In genomic region chr9:12776775-12777055, GRCh38 we compare ENCODE assay signal across 8 cellular contexts. TPM values are rescaled to one million over a fixed set of nuclear protein-coding genes. Genes with fewer than 3 reads are reported as not detected.
DNase-seq lines count a peak whose midpoint lies in the region; ATAC-seq and TF ChIP-seq lines count a peak whose summit lies in the region.

No MANE protein-coding gene starts in this region.

- H4K20me1 ChIP-seq in GM23338 (replicated peaks; ENCODE audit: insufficient read depth) (no peaks in the 10 kb centered on the region), hepatocyte (ENCODE audit: insufficient read depth, poor library complexity, severe bottlenecking) (no peaks in the 10 kb centered on the region)

- in situ Hi-C loops in gastrocnemius medialis (cut with MboI; ENCODE audit: low sequenced_read_pairs in 4 of 4): no loop called here

- H3F3A ChIP-seq in GM23338 (replicated peaks; ENCODE audit: low read depth): no peaks in the 10 kb centered on the region

- DNase-seq in GM23338 (ENCODE audit: low spot score) (no peak), amniotic epithelial cell (ENCODE audit: low read depth) (peak; percentile 86), hepatocyte (ENCODE audit: low spot score) (peak; percentile 19), gastrocnemius medialis (no peak), kidney tubule cell (ENCODE audit: low spot score) (no peak), GOT3 (lab: John Stamatoyannopoulos, UW) (no peak)

- peaks cover 2% of the 10 kb centered on the region; the same call in 1 of the 3 replicates for H3K4me1 Mint-ChIP-seq in GM23338

- H3K9me3 ChIP-seq in hepatocyte (ENCODE audit: low read depth) (no peaks in the 10 kb centered on the region), gastrocnemius medialis (no peaks in the 10 kb centered on the region)

- peaks cover 20% of the 10 kb centered on the region for H3K27me3 Mint-ChIP-seq in GM23338 (ENCODE audit: insufficient read depth, low read depth, poor library complexity)

- H3K9me3 Mint-ChIP-seq in GM23338: no peaks in the 10 kb centered on the region

- H3K27ac Mint-ChIP-seq in GM23338: no peak overlapping the region

- 0 out of 2 replicates have a peak, but pooled peaks cover 3% of the 10 kb centered on the region for H3K4me1 ChIP-seq in GM23338 (ENCODE audit: insufficient read depth)
- no peaks in the 10 kb centered on the region for H3K4me1 ChIP-seq in hepatocyte (ENCODE audit: insufficient read depth)
- H3K4me1 ChIP-seq in gastrocnemius medialis: peaks cover 5 to 8% of the 10 kb centered on the region in 2 donors

- H3K27ac ChIP-seq in GM23338 (ENCODE audit: low read depth) (no peak overlapping the region), hepatocyte (peak overlapping the region; percentile 99), gastrocnemius medialis (peak overlapping the region; percentile 71 to 83 (median 78))

- intact Hi-C loops in gastrocnemius medialis (cut with DNase I; ENCODE audit: low total_unique reads): loop anchor here (10.0 kb wide), 1 partner anchor 98 kb away; no protein-coding TSS in a partner anchor

- H3K36me3 ChIP-seq in GM23338 (ENCODE audit: insufficient read depth): no peaks in the 10 kb centered on the region
- no peaks in the 10 kb centered on the region for H3K36me3 ChIP-seq in hepatocyte (replicated peaks; ENCODE audit: insufficient read depth, low read depth)
- H3K36me3 ChIP-seq in gastrocnemius medialis: no peaks in the 10 kb centered on the region

- H2AFZ ChIP-seq in GM23338: peak overlapping the region; percentile 19
- H2AFZ ChIP-seq in hepatocyte: peak overlapping the region; percentile 48

- H3K9me2 ChIP-seq in GM23338 (ENCODE audit: insufficient read depth): no peaks in the 10 kb centered on the region
- H3K9me2 ChIP-seq in hepatocyte (replicated peaks; ENCODE audit: insufficient read depth): no peaks in the 10 kb centered on the region

- TF ChIP-seq CTCF in GM23338 (conservative IDR thresholded peaks at IDR 0.05; ENCODE audit: low read depth in 2 of 2) (no peak), hepatocyte (IDR thresholded peaks at IDR 0.05; ENCODE audit: poor library complexity) (no peak), gastrocnemius medialis (IDR thresholded peaks at IDR 0.05 in 4 of 5, conservative IDR thresholded peaks at IDR 0.05 in 1 of 5) (no peak)

- no peaks in the 10 kb centered on the region for H3K36me3 Mint-ChIP-seq in GM23338 (ENCODE audit: low read depth)

- 5% methylated on average over 3 of the region's 3 CpGs for WGBS in hepatocyte (ENCODE audit: low lambda C conversion rate, missing lambda C conversion rate)

- TF ChIP-seq POLR2A in gastrocnemius medialis (IDR thresholded peaks at IDR 0.05): no peak

- no peak for ATAC-seq in GM23338
- no peak for ATAC-seq in gastrocnemius medialis
- no peak for ATAC-seq in GM21528 (IDR thresholded peaks at IDR 0.05; ENCODE audit: low FRiP score, unreplicated experiment)
- ATAC-seq in GM21423 (IDR thresholded peaks at IDR 0.05; ENCODE audit: unreplicated experiment): no peak

- H3K27me3 ChIP-seq in GM23338 (ENCODE audit: insufficient read depth): peaks cover 23% of the 10 kb centered on the region
- H3K27me3 ChIP-seq in hepatocyte: no peaks in the 10 kb centered on the region
- H3K27me3 ChIP-seq in gastrocnemius medialis: no peaks in the 10 kb centered on the region

- H3K4me3 Mint-ChIP-seq in GM23338: peak overlapping the region; percentile 95

- no peaks in the 10 kb centered on the region for H3K79me2 ChIP-seq in GM23338 (replicated peaks; ENCODE audit: insufficient read depth)
- peaks cover 53% of the 10 kb centered on the region for H3K79me2 ChIP-seq in hepatocyte

- H3K4me3 ChIP-seq in GM23338: peak overlapping the region; percentile 87
- H3K4me3 ChIP-seq in hepatocyte: peak overlapping the region; percentile 87
- peak overlapping the region; percentile 67 to 85 (median 76) for H3K4me3 ChIP-seq in gastrocnemius medialis

- H3K4me2 ChIP-seq in GM23338: peak overlapping the region; percentile 89
- peak overlapping the region; percentile 76 for H3K4me2 ChIP-seq in hepatocyte

TF ChIP-seq in GM23338, 12 proteins besides CTCF, POLR2A, EP300 and RAD21 (continues in another document):
- TF ChIP-seq JUNB (IDR thresholded peaks at IDR 0.05; ENCODE audit: unreplicated experiment): no peak
- no peak for TF ChIP-seq ZNF331 (CRISPR knock-in tag; IDR thresholded peaks at IDR 0.05; ENCODE audit: low read depth)
- no peak for TF ChIP-seq ETS1 (IDR thresholded peaks at IDR 0.05)
- no peak for TF ChIP-seq EZH2 (IDR thresholded peaks at IDR 0.05; ENCODE audit: low read depth, unreplicated experiment)
- TF ChIP-seq POLR2AphosphoS5 (IDR thresholded peaks at IDR 0.05; ENCODE audit: low read depth): no peak
- TF ChIP-seq, protein P1, sequence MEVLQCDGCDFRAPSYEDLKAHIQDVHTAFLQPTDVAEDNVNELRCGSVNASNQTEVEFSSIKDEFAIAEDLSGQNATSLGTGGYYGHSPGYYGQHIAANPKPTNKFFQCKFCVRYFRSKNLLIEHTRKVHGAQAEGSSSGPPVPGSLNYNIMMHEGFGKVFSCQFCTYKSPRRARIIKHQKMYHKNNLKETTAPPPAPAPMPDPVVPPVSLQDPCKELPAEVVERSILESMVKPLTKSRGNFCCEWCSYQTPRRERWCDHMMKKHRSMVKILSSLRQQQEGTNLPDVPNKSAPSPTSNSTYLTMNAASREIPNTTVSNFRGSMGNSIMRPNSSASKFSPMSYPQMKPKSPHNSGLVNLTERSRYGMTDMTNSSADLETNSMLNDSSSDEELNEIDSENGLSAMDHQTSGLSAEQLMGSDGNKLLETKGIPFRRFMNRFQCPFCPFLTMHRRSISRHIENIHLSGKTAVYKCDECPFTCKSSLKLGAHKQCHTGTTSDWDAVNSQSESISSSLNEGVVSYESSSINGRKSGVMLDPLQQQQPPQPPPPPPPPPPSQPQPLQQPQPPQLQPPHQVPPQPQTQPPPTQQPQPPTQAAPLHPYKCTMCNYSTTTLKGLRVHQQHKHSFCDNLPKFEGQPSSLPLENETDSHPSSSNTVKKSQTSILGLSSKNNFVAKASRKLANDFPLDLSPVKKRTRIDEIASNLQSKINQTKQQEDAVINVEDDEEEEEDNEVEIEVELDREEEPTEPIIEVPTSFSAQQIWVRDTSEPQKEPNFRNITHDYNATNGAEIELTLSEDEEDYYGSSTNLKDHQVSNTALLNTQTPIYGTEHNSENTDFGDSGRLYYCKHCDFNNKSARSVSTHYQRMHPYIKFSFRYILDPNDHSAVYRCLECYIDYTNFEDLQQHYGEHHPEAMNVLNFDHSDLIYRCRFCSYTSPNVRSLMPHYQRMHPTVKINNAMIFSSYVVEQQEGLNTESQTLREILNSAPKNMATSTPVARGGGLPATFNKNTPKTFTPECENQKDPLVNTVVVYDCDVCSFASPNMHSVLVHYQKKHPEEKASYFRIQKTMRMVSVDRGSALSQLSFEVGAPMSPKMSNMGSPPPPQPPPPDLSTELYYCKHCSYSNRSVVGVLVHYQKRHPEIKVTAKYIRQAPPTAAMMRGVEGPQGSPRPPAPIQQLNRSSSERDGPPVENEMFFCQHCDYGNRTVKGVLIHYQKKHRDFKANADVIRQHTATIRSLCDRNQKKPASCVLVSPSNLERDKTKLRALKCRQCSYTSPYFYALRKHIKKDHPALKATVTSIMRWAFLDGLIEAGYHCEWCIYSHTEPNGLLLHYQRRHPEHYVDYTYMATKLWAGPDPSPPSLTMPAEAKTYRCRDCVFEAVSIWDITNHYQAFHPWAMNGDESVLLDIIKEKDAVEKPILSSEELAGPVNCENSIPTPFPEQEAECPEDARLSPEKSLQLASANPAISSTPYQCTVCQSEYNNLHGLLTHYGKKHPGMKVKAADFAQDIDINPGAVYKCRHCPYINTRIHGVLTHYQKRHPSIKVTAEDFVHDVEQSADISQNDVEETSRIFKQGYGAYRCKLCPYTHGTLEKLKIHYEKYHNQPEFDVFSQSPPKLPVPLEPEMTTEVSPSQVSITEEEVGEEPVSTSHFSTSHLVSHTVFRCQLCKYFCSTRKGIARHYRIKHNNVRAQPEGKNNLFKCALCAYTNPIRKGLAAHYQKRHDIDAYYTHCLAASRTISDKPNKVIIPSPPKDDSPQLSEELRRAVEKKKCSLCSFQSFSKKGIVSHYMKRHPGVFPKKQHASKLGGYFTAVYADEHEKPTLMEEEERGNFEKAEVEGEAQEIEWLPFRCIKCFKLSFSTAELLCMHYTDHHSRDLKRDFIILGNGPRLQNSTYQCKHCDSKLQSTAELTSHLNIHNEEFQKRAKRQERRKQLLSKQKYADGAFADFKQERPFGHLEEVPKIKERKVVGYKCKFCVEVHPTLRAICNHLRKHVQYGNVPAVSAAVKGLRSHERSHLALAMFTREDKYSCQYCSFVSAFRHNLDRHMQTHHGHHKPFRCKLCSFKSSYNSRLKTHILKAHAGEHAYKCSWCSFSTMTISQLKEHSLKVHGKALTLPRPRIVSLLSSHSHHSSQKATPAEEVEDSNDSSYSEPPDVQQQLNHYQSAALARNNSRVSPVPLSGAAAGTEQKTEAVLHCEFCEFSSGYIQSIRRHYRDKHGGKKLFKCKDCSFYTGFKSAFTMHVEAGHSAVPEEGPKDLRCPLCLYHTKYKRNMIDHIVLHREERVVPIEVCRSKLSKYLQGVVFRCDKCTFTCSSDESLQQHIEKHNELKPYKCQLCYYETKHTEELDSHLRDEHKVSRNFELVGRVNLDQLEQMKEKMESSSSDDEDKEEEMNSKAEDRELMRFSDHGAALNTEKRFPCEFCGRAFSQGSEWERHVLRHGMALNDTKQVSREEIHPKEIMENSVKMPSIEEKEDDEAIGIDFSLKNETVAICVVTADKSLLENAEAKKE (CRISPR knock-in tag; IDR thresholded peaks at IDR 0.05): no peak
- no peak for TF ChIP-seq CREB1 (CRISPR knock-in tag; IDR thresholded peaks at IDR 0.05; ENCODE audit: low read depth)
- no peak for TF ChIP-seq EZH2phosphoT487 (IDR thresholded peaks at IDR 0.05; ENCODE audit: unreplicated experiment)
- no peak for TF ChIP-seq STAT1 (IDR thresholded peaks at IDR 0.05; ENCODE audit: unreplicated experiment)
- TF ChIP-seq NANOG (IDR thresholded peaks at IDR 0.05; ENCODE audit: borderline replicate concordance): no peak
- no peak for TF ChIP-seq ZNF114 (CRISPR knock-in tag; IDR thresholded peaks at IDR 0.05)

RNA-seq across cellular contexts. Expression of gene LURAP1L, which starts 1.9 kb away (rescaled TPM):
- 0.74 and 1.2 TPM in 2 replicates for total RNA-seq in GM23338 (2014; rRNA removed; shearing (Covaris generic))
- polyA plus RNA-seq in GM23338 (2016; fragmentation: Nextera tagmentation; extraction: Ambion mirVana) (0.68 and 1.6 TPM in 2 replicates), hepatocyte (36.1 and 42.5 TPM in 2 replicates)
- total RNA-seq in hepatocyte (37.6 and 40.2 TPM in 2 replicates), gastrocnemius medialis (1 to 10 TPM in 3 of 4 donors, under 1 TPM in 1; 0.75 to 2.3 (median 2.0) TPM)

Comparison
In these comparisons a context has a peak if more than half of its experiments do, and no peak if none do; other contexts are left out.
1. DNase-seq: peak in amniotic epithelial cell (single experiment) and hepatocyte (single experiment); none in GM23338 (single experiment), gastrocnemius medialis (0 of 2), kidney tubule cell (single experiment) and GOT3 (single experiment).
2. RNA of gene LURAP1L, which starts 1.9 kb away (total RNA-seq): 37.6 to 40.2 TPM in hepatocyte; 0.75 to 2.3 TPM in gastrocnemius medialis and 0.74 to 1.2 TPM in GM23338; every median in the first group is over 10 times any median in the second.
3. Peak in every context shown above with its lines, with median percentiles within 50 percentile points of each other: H3K4me3 ChIP-seq.